ENCODE assay signal across 8 cellular contexts in genomic region chr1:36223373-36223995, GRCh38. TPM values are rescaled to one million over a fixed set of nuclear protein-coding genes. Genes with fewer than 3 reads are reported as not detected.
DNase-seq lines count a peak whose midpoint lies in the region; ATAC-seq, FAIRE-seq and TF ChIP-seq lines count a peak whose summit lies in the region.

No MANE protein-coding gene starts in this region.

- peaks cover 42% of the 10 kb centered on the region for H3K4me1 ChIP-seq in CD4-positive, CD25-positive, alpha-beta regulatory T cell (ENCODE audit: control insufficient read depth, insufficient read depth, low read length, poor library complexity, severe bottlenecking)
- H3K4me1 ChIP-seq in RWPE2 (ENCODE audit: insufficient read depth, poor library complexity, severe bottlenecking) (peaks cover 17% of the 10 kb centered on the region), left lung (peaks cover 17 to 47% of the 10 kb centered on the region in 2 donors)

- peak overlapping the region; percentile 99 to 100 (median 99) for H3K27ac Mint-ChIP-seq in CD4-positive, CD25-positive, alpha-beta regulatory T cell
- peak overlapping the region; percentile 96 for H3K27ac Mint-ChIP-seq in stimulated activated effector memory CD8-positive, alpha-beta T cell treated with anti-CD3 and anti-CD28 coated beads, Interleukin-12 subunit alpha, Interleukin-12 subunit beta, amount 100 ng/mL, for 72 hours

- peaks cover 7% of the 10 kb centered on the region for H3K36me3 ChIP-seq in CD4-positive, CD25-positive, alpha-beta regulatory T cell (ENCODE audit: control insufficient read depth, insufficient read depth, low read length)
- H3K36me3 ChIP-seq in RWPE2 (ENCODE audit: low read depth) (peaks cover 34% of the 10 kb centered on the region), bronchial epithelial cell (ENCODE audit: control insufficient read depth, insufficient read depth, low read length) (peaks cover 3% of the 10 kb centered on the region), left lung (peaks cover 0 to 19% of the 10 kb centered on the region in 2 donors)

- no peak for FAIRE-seq in bronchial epithelial cell (lab: Jason Lieb, UNC)

- TF ChIP-seq CTCF in RWPE2 (IDR thresholded peaks at IDR 0.05; ENCODE audit: poor library complexity, severe bottlenecking) = no peak
- no peak for TF ChIP-seq CTCF in bronchial epithelial cell (IDR thresholded peaks at IDR 0.05; ENCODE audit: insufficient read depth, low read length, severe bottlenecking)
- no peak for TF ChIP-seq CTCF in left lung (IDR thresholded peaks at IDR 0.05)

- intact Hi-C loops in left lung (cut with DNase I) = no loop called here

- H3K36me3 Mint-ChIP-seq in CD4-positive, CD25-positive, alpha-beta regulatory T cell = peaks cover 16% of the 10 kb centered on the region
- peaks cover 48% of the 10 kb centered on the region for H3K36me3 Mint-ChIP-seq in stimulated activated effector memory CD8-positive, alpha-beta T cell treated with anti-CD3 and anti-CD28 coated beads, Interleukin-12 subunit alpha, Interleukin-12 subunit beta, amount 100 ng/mL, for 72 hours

- H3K4me3 Mint-ChIP-seq in CD4-positive, CD25-positive, alpha-beta regulatory T cell = peak overlapping the region; percentile 96 to 98 (median 98)
- H3K4me3 Mint-ChIP-seq in stimulated activated effector memory CD8-positive, alpha-beta T cell treated with anti-CD3 and anti-CD28 coated beads, Interleukin-12 subunit alpha, Interleukin-12 subunit beta, amount 100 ng/mL, for 72 hours = peak overlapping the region; percentile 91

- H3K9me3 ChIP-seq in CD4-positive, CD25-positive, alpha-beta regulatory T cell (ENCODE audit: control insufficient read depth in 2 of 2, low read length in 2 of 2) = no peaks in the 10 kb centered on the region
- H3K9me3 ChIP-seq in RWPE2 (ENCODE audit: severe bottlenecking) (no peaks in the 10 kb centered on the region), left lung (no peaks in the 10 kb centered on the region)

- no peaks in the 10 kb centered on the region for H3K27me3 ChIP-seq in CD4-positive, CD25-positive, alpha-beta regulatory T cell (ENCODE audit: control insufficient read depth, insufficient read depth, low read length)
- H3K27me3 ChIP-seq in RWPE2 (ENCODE audit: insufficient read depth, poor library complexity, severe bottlenecking) (no peaks in the 10 kb centered on the region), bronchial epithelial cell (ENCODE audit: control insufficient read depth, insufficient read depth, low read length) (no peaks in the 10 kb centered on the region), left lung (no peaks in the 10 kb centered on the region)

- peak in 2 of 3 donors; percentile 12 to 85 for DNase-seq in CD4-positive, CD25-positive, alpha-beta regulatory T cell
- DNase-seq in RWPE2 (ENCODE audit: low spot score) = no peak
- DNase-seq in bronchial epithelial cell (ENCODE audit: low read depth) = peak; percentile 45
- no peak for DNase-seq in left lung
- DNase-seq in stimulated activated effector memory CD8-positive, alpha-beta T cell treated with anti-CD3 and anti-CD28 coated beads, Interleukin-12 subunit alpha, Interleukin-12 subunit beta, amount 100 ng/mL, for 72 hours (ENCODE audit: low spot score in 2 of 2) = peak in 1 of 2 donors; percentile 26
- no peak for DNase-seq in NCI-H1694 treated with DMSO at 0.1 percent for 48 hours (lab: John Stamatoyannopoulos, UW)

- peaks cover 20 to 43% (median 24%) of the 10 kb centered on the region in 4 donors for H3K4me1 Mint-ChIP-seq in CD4-positive, CD25-positive, alpha-beta regulatory T cell
- peaks cover 30% of the 10 kb centered on the region for H3K4me1 Mint-ChIP-seq in stimulated activated effector memory CD8-positive, alpha-beta T cell treated with anti-CD3 and anti-CD28 coated beads, Interleukin-12 subunit alpha, Interleukin-12 subunit beta, amount 100 ng/mL, for 72 hours

- peak overlapping the region; percentile 99 for H3K27ac ChIP-seq in CD4-positive, CD25-positive, alpha-beta regulatory T cell (ENCODE audit: insufficient read depth, low read length, poor library complexity, severe bottlenecking)
- peak overlapping the region; percentile 79 for H3K27ac ChIP-seq in RWPE2 (ENCODE audit: poor library complexity, severe bottlenecking)
- H3K27ac ChIP-seq in left lung = peak overlapping the region; percentile 97 to 98

- peaks cover 0 to 3% (median 0%) of the 10 kb centered on the region in 7 donors for H3K9me3 Mint-ChIP-seq in CD4-positive, CD25-positive, alpha-beta regulatory T cell
- H3K9me3 Mint-ChIP-seq in stimulated activated effector memory CD8-positive, alpha-beta T cell treated with anti-CD3 and anti-CD28 coated beads, Interleukin-12 subunit alpha, Interleukin-12 subunit beta, amount 100 ng/mL, for 72 hours = no peaks in the 10 kb centered on the region

- no peaks in the 10 kb centered on the region for H3K27me3 Mint-ChIP-seq in CD4-positive, CD25-positive, alpha-beta regulatory T cell

- peak; percentile 7 to 13 for ATAC-seq in CD4-positive, CD25-positive, alpha-beta regulatory T cell (ENCODE audit: low read depth in 2 of 2)
- ATAC-seq in GM18870 (IDR thresholded peaks at IDR 0.05; ENCODE audit: unreplicated experiment) = peak; percentile 16
- ATAC-seq in HG03103 (IDR thresholded peaks at IDR 0.05; ENCODE audit: low read depth, unreplicated experiment) = peak; percentile 6
- ATAC-seq in RWPE2 (ENCODE audit: low read depth) = peak; percentile 0; the same call in 1 of the 3 replicates
- peak; percentile 40 for ATAC-seq in left lung
- peak; percentile 39 for ATAC-seq in stimulated activated effector memory CD8-positive, alpha-beta T cell treated with anti-CD3 and anti-CD28 coated beads, Interleukin-12 subunit alpha, Interleukin-12 subunit beta, amount 100 ng/mL, for 72 hours

- peak overlapping the region; percentile 97 for H3K4me3 ChIP-seq in CD4-positive, CD25-positive, alpha-beta regulatory T cell (ENCODE audit: low read depth, low read length)
- H3K4me3 ChIP-seq in RWPE2 (ENCODE audit: severe bottlenecking) (peak overlapping the region; percentile 71), bronchial epithelial cell (ENCODE audit: low read depth, low read length) (peak overlapping the region; percentile 44), left lung (peak overlapping the region; percentile 49 to 97)

RNA-seq across cellular contexts. Expression of gene THRAP3, which starts 0.8 kb away (rescaled TPM):
- 84.4 TPM for total RNA-seq in CD4-positive, CD25-positive, alpha-beta regulatory T cell
- polyA plus RNA-seq in CD4-positive, CD25-positive, alpha-beta regulatory T cell = 10 to 100 TPM; 62.5 to 73.7 (median 68.2) TPM
- total RNA-seq in bronchial epithelial cell (82.3 and 82.4 TPM in 2 replicates), left lung (10 to 100 TPM; 86.2 to 93.0 TPM)

Comparison
In these comparisons a context has a peak if more than half of its experiments do, and no peak if none do; other contexts are left out.
1. DNase-seq: peak in CD4-positive, CD25-positive, alpha-beta regulatory T cell (2 of 3) and bronchial epithelial cell (single experiment); none in RWPE2 (single experiment), left lung (0 of 2) and NCI-H1694 treated with DMSO at 0.1 percent for 48 hours (single experiment).
2. H3K4me3 ChIP-seq: peak in every context shown above with its lines; median percentile 97 in CD4-positive, CD25-positive, alpha-beta regulatory T cell; 73 in left lung; 71 in RWPE2; 44 in bronchial epithelial cell.
3. Peak in every context shown above with its lines, with median percentiles within 50 percentile points of each other: ATAC-seq and H3K27ac ChIP-seq.